Comparison of ENCODE assay signal across 1 cellular context in genomic region chr6:6684365-6684833, GRCh38.
TF ChIP-seq lines count a peak whose summit lies in the region.

No MANE protein-coding gene starts in this region.

TF ChIP-seq in K562, 482 proteins besides CTCF, POLR2A, EP300 and RAD21 (continued from another document):
- TF ChIP-seq ZHX1 (conservative IDR thresholded peaks at IDR 0.05; ENCODE audit: low read length) (no peak), SNIP1 (IDR thresholded peaks at IDR 0.05; ENCODE audit: low read depth) (no peak), ZNF699 (CRISPR knock-in tag; IDR thresholded peaks at IDR 0.05; ENCODE audit: insufficient replicate concordance) (no peak), NCOA2 (IDR thresholded peaks at IDR 0.05; ENCODE audit: partially characterized antibody in 2 of 2) (no peak), PRMT5 (CRISPR knock-in tag; IDR thresholded peaks at IDR 0.05) (no peak), SREBF1 (IDR thresholded peaks at IDR 0.05; ENCODE audit: borderline replicate concordance, low read depth, low read length) (no peak), ZNF280A (IDR thresholded peaks at IDR 0.05; ENCODE audit: low read depth, partially characterized antibody) (no peak), SP2 (IDR thresholded peaks at IDR 0.05; ENCODE audit: extremely low read depth, low read depth, low read length, poor library complexity, severe bottlenecking) (no peak), NFIC (IDR thresholded peaks at IDR 0.05) (peak; percentile 87), ZBTB43 (CRISPR knock-in tag; IDR thresholded peaks at IDR 0.05) (no peak; the same call in 1 of the 2 replicates), SMARCE1 (IDR thresholded peaks at IDR 0.05) (peak; percentile 92), SREBF2 (CRISPR knock-in tag; IDR thresholded peaks at IDR 0.05) (no peak), TRIM25 (IDR thresholded peaks at IDR 0.05; ENCODE audit: borderline replicate concordance) (no peak), ZBTB40 (IDR thresholded peaks at IDR 0.05) (no peak; the same call in none of the 2 replicates), ZBTB40 (CRISPR knock-in tag; IDR thresholded peaks at IDR 0.05) (no peak), DDX20 (tag; IDR thresholded peaks at IDR 0.05; ENCODE audit: low read depth) (no peak), ZBTB12 (CRISPR knock-in tag; IDR thresholded peaks at IDR 0.05) (peak; percentile 47; the same call in 1 of the 2 replicates), SPI1 (IDR thresholded peaks at IDR 0.05; ENCODE audit: borderline replicate concordance, low read depth, low read length) (no peak)
